Comparison of ENCODE assay signal across 1 cellular context in the genomic region with DNA sequence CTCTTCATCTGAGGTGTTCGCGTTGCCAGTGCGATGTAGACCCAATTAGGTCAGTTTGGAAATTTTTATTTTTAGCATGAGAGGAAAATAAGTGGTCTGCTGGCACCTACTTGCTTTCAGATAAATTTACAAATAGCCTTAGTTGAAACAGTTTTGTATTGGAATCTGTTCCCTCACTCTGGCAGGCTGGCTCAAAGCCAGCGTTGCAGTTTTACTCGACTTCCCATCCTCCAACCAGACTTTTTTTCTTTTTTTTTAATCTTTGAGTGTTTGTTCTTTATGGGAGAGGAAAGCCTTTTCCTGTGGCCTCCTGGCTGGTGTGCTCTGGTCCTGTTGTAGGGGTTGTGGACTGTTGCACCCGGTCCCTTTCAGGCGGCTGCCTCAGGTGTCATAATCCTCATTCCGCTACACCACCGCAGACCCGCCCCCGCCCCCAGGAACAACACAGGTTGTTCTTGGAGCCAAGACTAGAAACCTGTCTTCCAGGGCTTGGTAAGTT.
TF ChIP-seq lines count a peak whose summit lies in the region.

No MANE protein-coding gene starts in this region.

TF ChIP-seq in HEK293, 187 proteins besides CTCF, POLR2A, EP300 and RAD21 (continued from another document):
- TF ChIP-seq, protein P1, sequence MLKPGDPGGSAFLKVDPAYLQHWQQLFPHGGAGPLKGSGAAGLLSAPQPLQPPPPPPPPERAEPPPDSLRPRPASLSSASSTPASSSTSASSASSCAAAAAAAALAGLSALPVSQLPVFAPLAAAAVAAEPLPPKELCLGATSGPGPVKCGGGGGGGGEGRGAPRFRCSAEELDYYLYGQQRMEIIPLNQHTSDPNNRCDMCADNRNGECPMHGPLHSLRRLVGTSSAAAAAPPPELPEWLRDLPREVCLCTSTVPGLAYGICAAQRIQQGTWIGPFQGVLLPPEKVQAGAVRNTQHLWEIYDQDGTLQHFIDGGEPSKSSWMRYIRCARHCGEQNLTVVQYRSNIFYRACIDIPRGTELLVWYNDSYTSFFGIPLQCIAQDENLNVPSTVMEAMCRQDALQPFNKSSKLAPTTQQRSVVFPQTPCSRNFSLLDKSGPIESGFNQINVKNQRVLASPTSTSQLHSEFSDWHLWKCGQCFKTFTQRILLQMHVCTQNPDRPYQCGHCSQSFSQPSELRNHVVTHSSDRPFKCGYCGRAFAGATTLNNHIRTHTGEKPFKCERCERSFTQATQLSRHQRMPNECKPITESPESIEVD (tag by site-specific recombination; IDR thresholded peaks at IDR 0.05): peak; percentile 30; the same call in 1 of the 2 replicates
- TF ChIP-seq ZNF610 (tag by site-specific recombination; IDR thresholded peaks at IDR 0.05; ENCODE audit: borderline replicate concordance) (no peak), ZNF292 (tag by site-specific recombination; IDR thresholded peaks at IDR 0.05; ENCODE audit: borderline replicate concordance, low read depth) (no peak), GLI2 (tag by site-specific recombination; IDR thresholded peaks at IDR 0.05; ENCODE audit: borderline replicate concordance, low read depth) (no peak)
